ENCODE assay signal across 1 cellular context in the genomic region with DNA sequence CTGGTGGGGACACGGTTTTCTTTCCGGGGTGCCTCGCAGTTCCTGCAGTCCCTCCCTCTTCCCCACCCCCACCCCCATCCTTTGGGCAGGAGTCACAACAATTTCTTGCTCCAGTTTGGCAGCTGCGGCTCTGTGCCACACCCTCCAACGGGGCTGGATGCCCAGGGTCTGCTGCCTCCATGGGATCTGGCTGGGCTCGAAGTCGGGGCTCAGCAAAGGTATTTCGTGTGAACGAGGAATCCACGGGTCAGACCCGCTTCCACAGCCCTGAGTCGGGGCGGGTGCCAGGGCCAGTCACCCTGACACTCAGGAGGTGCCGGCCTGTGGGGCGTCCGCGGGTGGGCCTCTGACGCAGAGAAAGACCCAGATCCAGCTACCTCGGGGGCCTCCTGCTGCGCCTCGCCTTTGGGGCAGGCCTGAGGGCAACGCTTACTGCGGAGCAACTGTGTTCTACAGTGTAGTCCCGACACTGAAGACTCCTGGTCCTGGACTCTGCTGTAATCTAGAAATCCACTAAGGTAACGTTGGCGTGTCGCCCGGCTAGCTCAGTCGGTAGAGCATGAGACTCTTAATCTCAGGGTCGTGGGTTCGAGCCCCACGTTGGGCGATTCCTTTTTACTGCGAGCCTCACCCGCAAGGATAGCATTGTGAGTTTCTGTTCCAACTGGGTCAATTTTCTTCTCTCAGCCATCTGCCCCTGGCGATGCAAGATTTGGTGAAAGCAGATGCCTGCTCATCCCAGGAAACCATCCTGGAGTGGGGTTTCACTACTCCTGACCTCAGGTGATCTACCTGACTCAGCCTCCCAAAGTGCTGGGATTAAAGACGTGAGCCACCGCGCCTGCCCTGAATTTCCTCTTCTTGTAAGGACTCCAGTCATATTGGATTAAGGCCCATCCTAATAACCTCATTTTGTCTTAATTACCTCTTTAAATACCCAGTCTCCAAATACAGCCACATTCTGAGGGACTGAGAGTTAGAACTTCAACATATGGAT.
TF ChIP-seq lines count a peak whose summit lies in the region.

No MANE protein-coding gene starts in this region.

TF ChIP-seq in HepG2, 621 proteins besides CTCF, POLR2A, EP300 and RAD21 (continued from another document and continues in another):
- TF ChIP-seq KIAA2018 (CRISPR knock-in tag; IDR thresholded peaks at IDR 0.05; ENCODE audit: borderline replicate concordance), result no peak
- no peak for TF ChIP-seq ZNF703 (CRISPR knock-in tag; IDR thresholded peaks at IDR 0.05; ENCODE audit: borderline replicate concordance)
- no peak for TF ChIP-seq ZNF746 (CRISPR knock-in tag; IDR thresholded peaks at IDR 0.05)
- TF ChIP-seq NCOR1 (IDR thresholded peaks at IDR 0.05; ENCODE audit: borderline replicate concordance, low read length), result peak; percentile 28; the same call in 1 of the 2 replicates
- TF ChIP-seq RNF2 (conservative IDR thresholded peaks at IDR 0.05; ENCODE audit: low read depth), result no peak
- no peak for TF ChIP-seq ISX (CRISPR knock-in tag; conservative IDR thresholded peaks at IDR 0.05)
- no peak for TF ChIP-seq MZF1 (CRISPR knock-in tag; IDR thresholded peaks at IDR 0.05; ENCODE audit: borderline replicate concordance)
- no peak for TF ChIP-seq ZFAT (CRISPR knock-in tag; conservative IDR thresholded peaks at IDR 0.05)
- TF ChIP-seq, protein P1, sequence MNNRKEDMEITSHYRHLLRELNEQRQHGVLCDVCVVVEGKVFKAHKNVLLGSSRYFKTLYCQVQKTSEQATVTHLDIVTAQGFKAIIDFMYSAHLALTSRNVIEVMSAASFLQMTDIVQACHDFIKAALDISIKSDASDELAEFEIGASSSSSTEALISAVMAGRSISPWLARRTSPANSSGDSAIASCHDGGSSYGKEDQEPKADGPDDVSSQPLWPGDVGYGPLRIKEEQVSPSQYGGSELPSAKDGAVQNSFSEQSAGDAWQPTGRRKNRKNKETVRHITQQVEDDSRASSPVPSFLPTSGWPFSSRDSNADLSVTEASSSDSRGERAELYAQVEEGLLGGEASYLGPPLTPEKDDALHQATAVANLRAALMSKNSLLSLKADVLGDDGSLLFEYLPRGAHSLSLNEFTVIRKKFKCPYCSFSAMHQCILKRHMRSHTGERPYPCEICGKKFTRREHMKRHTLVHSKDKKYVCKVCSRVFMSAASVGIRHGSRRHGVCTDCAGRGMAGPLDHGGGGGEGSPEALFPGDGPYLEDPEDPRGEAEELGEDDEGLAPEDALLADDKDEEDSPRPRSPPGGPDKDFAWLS (CRISPR knock-in tag; IDR thresholded peaks at IDR 0.05; ENCODE audit: borderline replicate concordance), result no peak
- no peak for TF ChIP-seq ZNF230 (CRISPR knock-in tag; IDR thresholded peaks at IDR 0.05)
- TF ChIP-seq, protein P2, sequence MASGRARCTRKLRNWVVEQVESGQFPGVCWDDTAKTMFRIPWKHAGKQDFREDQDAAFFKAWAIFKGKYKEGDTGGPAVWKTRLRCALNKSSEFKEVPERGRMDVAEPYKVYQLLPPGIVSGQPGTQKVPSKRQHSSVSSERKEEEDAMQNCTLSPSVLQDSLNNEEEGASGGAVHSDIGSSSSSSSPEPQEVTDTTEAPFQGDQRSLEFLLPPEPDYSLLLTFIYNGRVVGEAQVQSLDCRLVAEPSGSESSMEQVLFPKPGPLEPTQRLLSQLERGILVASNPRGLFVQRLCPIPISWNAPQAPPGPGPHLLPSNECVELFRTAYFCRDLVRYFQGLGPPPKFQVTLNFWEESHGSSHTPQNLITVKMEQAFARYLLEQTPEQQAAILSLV (CRISPR knock-in tag; IDR thresholded peaks at IDR 0.05; ENCODE audit: borderline replicate concordance), result no peak
- TF ChIP-seq TMF1 (CRISPR knock-in tag; IDR thresholded peaks at IDR 0.05; ENCODE audit: low read depth), result no peak
- TF ChIP-seq HNF4A (CRISPR knock-in tag; IDR thresholded peaks at IDR 0.05), result no peak
- no peak for TF ChIP-seq PCBP1 (IDR thresholded peaks at IDR 0.05; ENCODE audit: borderline replicate concordance, low read depth, low read length)
- TF ChIP-seq, protein P3, sequence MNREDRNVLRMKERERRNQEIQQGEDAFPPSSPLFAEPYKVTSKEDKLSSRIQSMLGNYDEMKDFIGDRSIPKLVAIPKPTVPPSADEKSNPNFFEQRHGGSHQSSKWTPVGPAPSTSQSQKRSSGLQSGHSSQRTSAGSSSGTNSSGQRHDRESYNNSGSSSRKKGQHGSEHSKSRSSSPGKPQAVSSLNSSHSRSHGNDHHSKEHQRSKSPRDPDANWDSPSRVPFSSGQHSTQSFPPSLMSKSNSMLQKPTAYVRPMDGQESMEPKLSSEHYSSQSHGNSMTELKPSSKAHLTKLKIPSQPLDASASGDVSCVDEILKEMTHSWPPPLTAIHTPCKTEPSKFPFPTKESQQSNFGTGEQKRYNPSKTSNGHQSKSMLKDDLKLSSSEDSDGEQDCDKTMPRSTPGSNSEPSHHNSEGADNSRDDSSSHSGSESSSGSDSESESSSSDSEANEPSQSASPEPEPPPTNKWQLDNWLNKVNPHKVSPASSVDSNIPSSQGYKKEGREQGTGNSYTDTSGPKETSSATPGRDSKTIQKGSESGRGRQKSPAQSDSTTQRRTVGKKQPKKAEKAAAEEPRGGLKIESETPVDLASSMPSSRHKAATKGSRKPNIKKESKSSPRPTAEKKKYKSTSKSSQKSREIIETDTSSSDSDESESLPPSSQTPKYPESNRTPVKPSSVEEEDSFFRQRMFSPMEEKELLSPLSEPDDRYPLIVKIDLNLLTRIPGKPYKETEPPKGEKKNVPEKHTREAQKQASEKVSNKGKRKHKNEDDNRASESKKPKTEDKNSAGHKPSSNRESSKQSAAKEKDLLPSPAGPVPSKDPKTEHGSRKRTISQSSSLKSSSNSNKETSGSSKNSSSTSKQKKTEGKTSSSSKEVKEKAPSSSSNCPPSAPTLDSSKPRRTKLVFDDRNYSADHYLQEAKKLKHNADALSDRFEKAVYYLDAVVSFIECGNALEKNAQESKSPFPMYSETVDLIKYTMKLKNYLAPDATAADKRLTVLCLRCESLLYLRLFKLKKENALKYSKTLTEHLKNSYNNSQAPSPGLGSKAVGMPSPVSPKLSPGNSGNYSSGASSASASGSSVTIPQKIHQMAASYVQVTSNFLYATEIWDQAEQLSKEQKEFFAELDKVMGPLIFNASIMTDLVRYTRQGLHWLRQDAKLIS (CRISPR knock-in tag; IDR thresholded peaks at IDR 0.05), result no peak
- TF ChIP-seq GTF3A (CRISPR knock-in tag; conservative IDR thresholded peaks at IDR 0.05), result no peak
- no peak for TF ChIP-seq PRDM4 (CRISPR knock-in tag; IDR thresholded peaks at IDR 0.05; ENCODE audit: borderline replicate concordance)
- no peak for TF ChIP-seq ZNF816 (CRISPR knock-in tag; IDR thresholded peaks at IDR 0.05; ENCODE audit: borderline replicate concordance)
- no peak for TF ChIP-seq RFX3 (CRISPR knock-in tag; IDR thresholded peaks at IDR 0.05)
- TF ChIP-seq GMEB2 (CRISPR knock-in tag; IDR thresholded peaks at IDR 0.05; ENCODE audit: low read depth), result no peak
- TF ChIP-seq GPN1 (CRISPR knock-in tag; IDR thresholded peaks at IDR 0.05; ENCODE audit: borderline replicate concordance), result no peak
- TF ChIP-seq ZNF577 (CRISPR knock-in tag; IDR thresholded peaks at IDR 0.05; ENCODE audit: borderline replicate concordance, low read depth), result no peak
- TF ChIP-seq ATM (IDR thresholded peaks at IDR 0.05; ENCODE audit: borderline replicate concordance), result no peak
- no peak for TF ChIP-seq LRRFIP1 (CRISPR knock-in tag; conservative IDR thresholded peaks at IDR 0.05)
